8 cellular contexts compared by ENCODE assay signal in the genomic region with DNA sequence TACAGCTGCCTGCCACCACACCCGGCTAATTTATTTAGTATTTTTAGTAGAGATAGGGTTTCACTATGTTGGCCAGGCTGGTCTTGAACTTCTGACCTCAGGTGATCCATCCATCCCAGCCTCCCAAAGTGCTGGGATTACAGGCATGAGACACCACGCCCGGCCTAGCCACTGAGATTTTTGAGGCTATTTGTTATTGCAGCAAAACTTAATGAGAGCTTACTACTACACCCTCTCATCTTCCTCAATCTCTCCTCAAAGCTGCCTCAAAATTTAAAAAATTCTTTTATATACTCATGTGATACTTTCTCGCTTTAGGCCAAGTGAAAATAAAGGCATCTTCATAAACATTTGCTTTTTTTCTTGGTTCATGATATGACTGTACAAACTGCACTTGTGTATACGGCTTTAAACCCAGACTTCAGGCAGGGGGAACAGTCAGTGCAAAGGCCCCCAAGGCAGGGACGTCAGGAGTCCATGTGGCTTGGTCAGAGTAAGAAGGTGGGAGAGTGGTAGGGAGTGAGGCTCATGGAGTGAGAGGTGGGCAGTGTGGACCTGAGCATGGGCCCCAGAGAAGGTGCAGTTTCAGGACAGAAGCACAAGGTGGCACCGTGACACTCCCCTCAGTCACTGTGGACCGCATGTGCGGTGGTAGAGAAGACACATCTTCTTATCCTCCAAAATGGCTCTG. TPM values are rescaled to one million over a fixed set of nuclear protein-coding genes. Genes with fewer than 3 reads are reported as not detected.
DNase-seq lines count a peak whose midpoint lies in the region; ATAC-seq and TF ChIP-seq lines count a peak whose summit lies in the region.

No MANE protein-coding gene starts in this region.

- H3K27ac ChIP-seq in lung (ENCODE audit: low read depth in 1 of 2, low read length in 1 of 2): no peak overlapping the region

- DNase-seq in AG20443 (ENCODE audit: low spot score) (peak; percentile 88), NCI-H526 (lab: John Stamatoyannopoulos, UW) (peak; percentile 70 to 91), dedifferentiated amniotic fluid mesenchymal stem cell (ENCODE audit: extremely low spot score) (peak; percentile 44), lung (ENCODE audit: low spot score) (peak; percentile 56)
- peak; percentile 90 for DNase-seq in activated CD4-positive, alpha-beta T cell treated with anti-CD3 and anti-CD28 coated beads, Interleukin-2, amount 10 ng/mL, durations not matched to agents 24 days and 14 days
- peak; percentile 27 for DNase-seq in stimulated activated CD8-positive, alpha-beta memory T cell treated with anti-CD3 and anti-CD28 coated beads, Interleukin-15, amount 100 ng/mL, for 24 hours (ENCODE audit: low read depth)

- no peaks in the 10 kb centered on the region for H3K36me3 ChIP-seq in lung (ENCODE audit: control insufficient read depth in 2 of 2, insufficient read depth in 2 of 2, low read length in 2 of 2)

- peaks cover 28% of the 10 kb centered on the region for H3K4me1 Mint-ChIP-seq in activated CD4-positive, alpha-beta T cell treated with anti-CD3 and anti-CD28 coated beads, Interleukin-2, amount 10 ng/mL, durations not matched to agents 24 days and 14 days

- TF ChIP-seq CTCF in lung (IDR thresholded peaks at IDR 0.05; ENCODE audit: control extremely low read depth, extremely low read depth): peak; percentile 95

- no peaks in the 10 kb centered on the region for H3K9me3 ChIP-seq in lung (ENCODE audit: control insufficient read depth in 2 of 2, insufficient read depth in 1 of 2, low read length in 1 of 2)

- no peak overlapping the region for H3K4me3 ChIP-seq in lung

- no peaks in the 10 kb centered on the region for H3K36me3 Mint-ChIP-seq in activated CD4-positive, alpha-beta T cell treated with anti-CD3 and anti-CD28 coated beads, Interleukin-2, amount 10 ng/mL, durations not matched to agents 24 days and 14 days (ENCODE audit: low read depth)

- intact Hi-C loops in activated CD4-positive, alpha-beta T cell treated with anti-CD3 and anti-CD28 coated beads, Interleukin-2, amount 10 ng/mL, durations not matched to agents 24 days and 14 days (cut with micrococcal nuclease): loop anchor here (1.0 to 2.0 kb wide), 3 partner anchors 98 to 406 kb away; no protein-coding TSS in a partner anchor

- peaks cover 10% of the 10 kb centered on the region for H3K27me3 Mint-ChIP-seq in activated CD4-positive, alpha-beta T cell treated with anti-CD3 and anti-CD28 coated beads, Interleukin-2, amount 10 ng/mL, durations not matched to agents 24 days and 14 days

- no peak overlapping the region for H3K27ac Mint-ChIP-seq in activated CD4-positive, alpha-beta T cell treated with anti-CD3 and anti-CD28 coated beads, Interleukin-2, amount 10 ng/mL, durations not matched to agents 24 days and 14 days

- no peaks in the 10 kb centered on the region for H3K9me3 Mint-ChIP-seq in activated CD4-positive, alpha-beta T cell treated with anti-CD3 and anti-CD28 coated beads, Interleukin-2, amount 10 ng/mL, durations not matched to agents 24 days and 14 days

- ATAC-seq in GM19023 (IDR thresholded peaks at IDR 0.05; ENCODE audit: unreplicated experiment): peak; percentile 50
- ATAC-seq in HG03342 (IDR thresholded peaks at IDR 0.05; ENCODE audit: unreplicated experiment): peak; percentile 46
- peak; percentile 88 for ATAC-seq in lung (ENCODE audit: insufficient read depth, low FRiP score)

- H3K27me3 ChIP-seq in lung (ENCODE audit: control insufficient read depth, insufficient read depth): no peaks in the 10 kb centered on the region

- 47 to 58% methylated on average over 9 of the region's 9 CpGs for WGBS in lung, 2 donors

- H3K4me3 Mint-ChIP-seq in activated CD4-positive, alpha-beta T cell treated with anti-CD3 and anti-CD28 coated beads, Interleukin-2, amount 10 ng/mL, durations not matched to agents 24 days and 14 days: no peak overlapping the region

- peaks cover 0 to 3% of the 10 kb centered on the region in 2 donors for H3K4me1 ChIP-seq in lung (ENCODE audit: control insufficient read depth in 2 of 2, insufficient read depth in 2 of 2, low read length in 2 of 2)

RNA-seq across cellular contexts. Expression of gene SYPL1, which starts 55.5 kb away (rescaled TPM):
- 26.6 and 27.2 TPM in 2 replicates for total RNA-seq in activated CD4-positive, alpha-beta T cell treated with anti-CD3 and anti-CD28 coated beads, Interleukin-2, amount 10 ng/mL, durations not matched to agents 24 days and 14 days
- total RNA-seq in lung: 100 to 1,000 TPM in 1 of 2 donors, 10 to 100 TPM in 1; 71.6 to 114 TPM
- 10 to 100 TPM; 52.7 to 65.2 TPM for polyA plus RNA-seq in lung

Comparison
In these comparisons a context has a peak if more than half of its experiments do, and no peak if none do; other contexts are left out.
1. DNase-seq: peak in every context shown above with its lines; median percentile 90 in activated CD4-positive, alpha-beta T cell treated with anti-CD3 and anti-CD28 coated beads, Interleukin-2, amount 10 ng/mL, durations not matched to agents 24 days and 14 days; 88 in AG20443; 80 in NCI-H526; 56 in lung; 44 in dedifferentiated amniotic fluid mesenchymal stem cell; 27 in stimulated activated CD8-positive, alpha-beta memory T cell treated with anti-CD3 and anti-CD28 coated beads, Interleukin-15, amount 100 ng/mL, for 24 hours.